25 cellular contexts compared by ENCODE assay signal in the genomic region with DNA sequence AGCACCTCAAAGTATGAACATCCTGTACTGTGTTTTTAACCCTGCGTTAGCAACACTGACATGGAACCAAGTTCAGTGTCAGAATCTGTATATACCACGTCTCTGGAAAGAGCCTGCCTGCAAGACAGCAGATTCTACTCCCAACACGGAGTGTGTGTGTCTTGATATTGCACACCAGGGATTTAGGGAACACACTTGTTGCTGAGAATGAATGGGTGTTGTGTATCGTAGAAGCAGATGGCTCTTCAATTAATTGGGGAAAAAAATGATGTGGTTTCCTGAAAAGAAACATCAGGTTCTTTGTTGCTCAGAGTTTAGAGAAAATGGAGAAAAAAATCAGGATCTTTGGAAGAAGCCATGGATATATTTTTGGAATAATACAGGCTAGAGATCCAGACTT.
DNase-seq lines count a peak whose midpoint lies in the region; ATAC-seq, FAIRE-seq and TF ChIP-seq lines count a peak whose summit lies in the region.
"Had no signal": no experiment of that assay in that cellular context is flagged by ENCODE, and none has a peak within 500 bp of the region (broad histone marks: within the 10 kb centered on the region; RNA-seq: fewer than 3 reads in every experiment).

No MANE protein-coding gene starts in this region.

- no peaks in the 10 kb centered on the region for H4K20me1 ChIP-seq in SK-N-SH (ENCODE audit: insufficient read depth)
- no peaks in the 10 kb centered on the region for H4K20me1 ChIP-seq in neural progenitor cell (ENCODE audit: low read depth)
- H4K20me1 ChIP-seq: BLaER1 had no signal

- peak; percentile 36 for FAIRE-seq in bronchial epithelial cell (lab: Jason Lieb, UNC)
- FAIRE-seq: GM12891, GM18507 had no signal

- H3K27me3 ChIP-seq in bronchial epithelial cell (ENCODE audit: control insufficient read depth, insufficient read depth, low read length) (peaks cover 5% of the 10 kb centered on the region), SK-N-SH (ENCODE audit: insufficient read depth) (no peaks in the 10 kb centered on the region), neural progenitor cell (no peaks in the 10 kb centered on the region)
- no peaks in the 10 kb centered on the region for H3K27me3 ChIP-seq in naive thymus-derived CD4-positive, alpha-beta T cell (ENCODE audit: control insufficient read depth in 2 of 2, insufficient read depth in 2 of 2, low read length in 2 of 2)
- H3K27me3 ChIP-seq: BLaER1 had no signal

- no peak for ATAC-seq in activated CD4-positive, alpha-beta T cell treated with anti-CD3 and anti-CD28 coated beads for 36 hours
- no peak for ATAC-seq in naive thymus-derived CD4-positive, alpha-beta T cell
- ATAC-seq: GM23338, HCT116 had no signal

- H3K4me1 ChIP-seq in SK-N-SH (ENCODE audit: control insufficient read depth in 1 of 2, insufficient read depth in 2 of 2, low read depth in 1 of 2, low read length in 1 of 2) (peaks cover 0 to 20% of the 10 kb centered on the region in 2 experiments; a peak in 2 of 4 replicates), neural progenitor cell (peaks cover 41% of the 10 kb centered on the region)
- H3K4me1 ChIP-seq in naive thymus-derived CD4-positive, alpha-beta T cell (ENCODE audit: control insufficient read depth in 2 of 2, insufficient read depth in 2 of 2, low read length in 2 of 2), result no peaks in the 10 kb centered on the region
- H3K4me1 ChIP-seq: BLaER1 had no signal

- intact Hi-C loops in activated CD4-positive, alpha-beta T cell treated with anti-CD3 and anti-CD28 coated beads, Interleukin-2, amount 10 ng/mL, durations not matched to agents 24 days and 14 days (cut with micrococcal nuclease), result no loop called here
- intact Hi-C loops in activated CD4-positive, alpha-beta T cell treated with anti-CD3 and anti-CD28 coated beads for 36 hours (cut with DNase I, micrococcal nuclease), result no loop called here
- intact Hi-C loops in naive thymus-derived CD4-positive, alpha-beta T cell (cut with micrococcal nuclease), result no loop called here

- TF ChIP-seq EP300 in SK-N-SH (IDR thresholded peaks at IDR 0.05; ENCODE audit: borderline replicate concordance in 1 of 2, low read depth in 1 of 2, low read length in 1 of 2), result no peak

- no peaks in the 10 kb centered on the region for H3K79me2 ChIP-seq in SK-N-SH (ENCODE audit: insufficient read depth)
- no peaks in the 10 kb centered on the region for H3K79me2 ChIP-seq in neural progenitor cell (ENCODE audit: low read depth)

- H3K9me3 Mint-ChIP-seq in activated CD4-positive, alpha-beta T cell treated with anti-CD3 and anti-CD28 coated beads, Interleukin-2, amount 10 ng/mL, durations not matched to agents 24 days and 14 days, result no peaks in the 10 kb centered on the region
- no peaks in the 10 kb centered on the region for H3K9me3 Mint-ChIP-seq in activated CD4-positive, alpha-beta T cell treated with anti-CD3 and anti-CD28 coated beads for 36 hours (ENCODE audit: low read depth)
- no peaks in the 10 kb centered on the region for H3K9me3 Mint-ChIP-seq in neural progenitor cell
- H3K9me3 Mint-ChIP-seq in naive thymus-derived CD4-positive, alpha-beta T cell, result peaks cover 0 to 3% (median 0%) of the 10 kb centered on the region in 11 donors
- H3K9me3 Mint-ChIP-seq: CD4-positive, CD25-positive, alpha-beta regulatory T cell; GM23338; H9; HFFc6 had no signal

- TF ChIP-seq CTCF in bronchial epithelial cell (IDR thresholded peaks at IDR 0.05; ENCODE audit: insufficient read depth, low read length, severe bottlenecking) (no peak), SK-N-SH (IDR thresholded peaks at IDR 0.05) (no peak), neural progenitor cell (IDR thresholded peaks at IDR 0.05) (no peak)

- DNase-seq in activated CD4-positive, alpha-beta T cell treated with anti-CD3 and anti-CD28 coated beads, Interleukin-2, amount 10 ng/mL, durations not matched to agents 24 days and 14 days, result peak; percentile 39
- no peak for DNase-seq in activated CD4-positive, alpha-beta T cell treated with anti-CD3 and anti-CD28 coated beads for 36 hours
- DNase-seq in NCI-H2171 treated with DMSO at 0.1 percent for 48 hours (lab: John Stamatoyannopoulos, UW) (peak; percentile 89), bronchial epithelial cell (ENCODE audit: low read depth) (no peak), SK-N-SH (no peak), neural progenitor cell (ENCODE audit: low spot score) (no peak), HPDE6-E6E7 (ENCODE audit: extremely low spot score) (no peak)
- DNase-seq in naive thymus-derived CD4-positive, alpha-beta T cell, result no peak
- DNase-seq: Calu3; CD4-positive, CD25-positive, alpha-beta regulatory T cell; CD8-positive, alpha-beta memory T cell; COR-L47; DMS53; DMS79 treated with DMSO at 0.1 percent for 48 hours; GF-D8; H9; HFFc6 had no signal

- H3K9me3 ChIP-seq in SK-N-SH, result no peaks in the 10 kb centered on the region
- no peaks in the 10 kb centered on the region for H3K9me3 ChIP-seq in neural progenitor cell (ENCODE audit: low read depth)
- no peaks in the 10 kb centered on the region for H3K9me3 ChIP-seq in naive thymus-derived CD4-positive, alpha-beta T cell (ENCODE audit: control insufficient read depth in 2 of 3, low read length in 3 of 3)
- H3K9me3 ChIP-seq: BLaER1 had no signal

- H3K9ac ChIP-seq in SK-N-SH (no peak overlapping the region), neural progenitor cell (no peak overlapping the region)
- H3K9ac ChIP-seq: BLaER1 had no signal

- H3K27me3 Mint-ChIP-seq in activated CD4-positive, alpha-beta T cell treated with anti-CD3 and anti-CD28 coated beads, Interleukin-2, amount 10 ng/mL, durations not matched to agents 24 days and 14 days, result peaks cover 12% of the 10 kb centered on the region
- H3K27me3 Mint-ChIP-seq in activated CD4-positive, alpha-beta T cell treated with anti-CD3 and anti-CD28 coated beads for 36 hours, result peaks cover 6% of the 10 kb centered on the region
- no peaks in the 10 kb centered on the region for H3K27me3 Mint-ChIP-seq in neural progenitor cell (ENCODE audit: insufficient read depth, low read depth)
- peaks cover 4 to 14% (median 6%) of the 10 kb centered on the region in 5 donors for H3K27me3 Mint-ChIP-seq in naive thymus-derived CD4-positive, alpha-beta T cell

- H3K36me3 ChIP-seq in bronchial epithelial cell (ENCODE audit: control insufficient read depth, insufficient read depth, low read length) (no peaks in the 10 kb centered on the region), SK-N-SH (replicated peaks in 1 of 2; ENCODE audit: control insufficient read depth in 1 of 2, insufficient read depth in 2 of 2, low read length in 1 of 2) (no peaks in the 10 kb centered on the region), neural progenitor cell (no peaks in the 10 kb centered on the region)
- no peaks in the 10 kb centered on the region for H3K36me3 ChIP-seq in naive thymus-derived CD4-positive, alpha-beta T cell (ENCODE audit: control insufficient read depth in 2 of 3, insufficient read depth in 3 of 3, low read length in 3 of 3)
- H3K36me3 ChIP-seq: BLaER1 had no signal

- H3F3A ChIP-seq in SK-N-SH (replicated peaks; ENCODE audit: insufficient read depth), result no peaks in the 10 kb centered on the region
- H3F3A ChIP-seq in neural progenitor cell (ENCODE audit: low read depth), result peaks cover 23% of the 10 kb centered on the region

- CTCF ChIA-PET in activated CD4-positive, alpha-beta T cell treated with anti-CD3 and anti-CD28 coated beads for 36 hours (lab: Charles Lee), result no interaction called here
- CTCF ChIA-PET in SK-N-SH (lab: Yijun Ruan, JAX), result interaction anchor here (1.3 kb wide), 1 partner anchor 13 kb away, joined by 4 read pairs; no protein-coding TSS in a partner anchor
- CTCF ChIA-PET in naive thymus-derived CD4-positive, alpha-beta T cell (lab: Charles Lee), result no interaction called here

- H3K36me3 Mint-ChIP-seq in activated CD4-positive, alpha-beta T cell treated with anti-CD3 and anti-CD28 coated beads, Interleukin-2, amount 10 ng/mL, durations not matched to agents 24 days and 14 days (ENCODE audit: low read depth), result no peaks in the 10 kb centered on the region
- H3K36me3 Mint-ChIP-seq in activated CD4-positive, alpha-beta T cell treated with anti-CD3 and anti-CD28 coated beads for 36 hours (ENCODE audit: low read depth), result no peaks in the 10 kb centered on the region
- peaks cover 8% of the 10 kb centered on the region for H3K36me3 Mint-ChIP-seq in neural progenitor cell
- no peaks in the 10 kb centered on the region for H3K36me3 Mint-ChIP-seq in naive thymus-derived CD4-positive, alpha-beta T cell
- H3K36me3 Mint-ChIP-seq: CD4-positive, CD25-positive, alpha-beta regulatory T cell; CD8-positive, alpha-beta memory T cell had no signal

- no peak overlapping the region for H2AFZ ChIP-seq in SK-N-SH (ENCODE audit: low read depth)
- H2AFZ ChIP-seq in neural progenitor cell (replicated peaks), result no peak overlapping the region
- H2AFZ ChIP-seq: GM23338 had no signal

- H3K4me2 ChIP-seq in SK-N-SH, result no peak overlapping the region
- H3K4me2 ChIP-seq in neural progenitor cell, result no peak overlapping the region
- H3K4me2 ChIP-seq: BLaER1, GM23338 had no signal

- WGBS in SK-N-SH (ENCODE audit: low lambda C conversion rate), result 84% methylated on average over 4 of the region's 4 CpGs

- POLR2A ChIA-PET in activated CD4-positive, alpha-beta T cell treated with anti-CD3 and anti-CD28 coated beads for 36 hours (lab: Charles Lee), result no interaction called here
- POLR2A ChIA-PET in SK-N-SH (lab: Yijun Ruan, JAX), result no interaction called here
- POLR2A ChIA-PET in naive thymus-derived CD4-positive, alpha-beta T cell (lab: Charles Lee), result no interaction called here

- H3K9me2 ChIP-seq in SK-N-SH, result no peaks in the 10 kb centered on the region

- no peak overlapping the region for H3K27ac Mint-ChIP-seq in activated CD4-positive, alpha-beta T cell treated with anti-CD3 and anti-CD28 coated beads, Interleukin-2, amount 10 ng/mL, durations not matched to agents 24 days and 14 days
- H3K27ac Mint-ChIP-seq in activated CD4-positive, alpha-beta T cell treated with anti-CD3 and anti-CD28 coated beads for 36 hours, result no peak overlapping the region
- no peak overlapping the region for H3K27ac Mint-ChIP-seq in neural progenitor cell
- H3K27ac Mint-ChIP-seq in naive thymus-derived CD4-positive, alpha-beta T cell, result no peak overlapping the region
- H3K27ac Mint-ChIP-seq: B cell; CD4-positive, CD25-positive, alpha-beta regulatory T cell; CD8-positive, alpha-beta memory T cell; GM23338; H9; HFFc6 had no signal

- H3K4me3 ChIP-seq in bronchial epithelial cell (ENCODE audit: low read depth, low read length) (no peak overlapping the region), SK-N-SH (ENCODE audit: low read depth in 2 of 2, low read length in 1 of 2) (no peak overlapping the region), neural progenitor cell (no peak overlapping the region)
- no peak overlapping the region for H3K4me3 ChIP-seq in naive thymus-derived CD4-positive, alpha-beta T cell (ENCODE audit: low read length)
- H3K4me3 ChIP-seq: BLaER1, GM23338 had no signal

- no peak overlapping the region for H3K4me3 Mint-ChIP-seq in activated CD4-positive, alpha-beta T cell treated with anti-CD3 and anti-CD28 coated beads, Interleukin-2, amount 10 ng/mL, durations not matched to agents 24 days and 14 days
- H3K4me3 Mint-ChIP-seq in activated CD4-positive, alpha-beta T cell treated with anti-CD3 and anti-CD28 coated beads for 36 hours, result no peak overlapping the region
- H3K4me3 Mint-ChIP-seq in neural progenitor cell, result no peak overlapping the region
- H3K4me3 Mint-ChIP-seq in naive thymus-derived CD4-positive, alpha-beta T cell, result no peak overlapping the region
- H3K4me3 Mint-ChIP-seq: B cell; CD4-positive, CD25-positive, alpha-beta regulatory T cell; CD8-positive, alpha-beta memory T cell; GM23338; H9; HFFc6 had no signal

- H3K27ac ChIP-seq in SK-N-SH (ENCODE audit: low read depth in 2 of 2, low read length in 1 of 2) (no peak overlapping the region), neural progenitor cell (no peak overlapping the region)
- no peak overlapping the region for H3K27ac ChIP-seq in naive thymus-derived CD4-positive, alpha-beta T cell (ENCODE audit: low read depth, low read length)
- H3K27ac ChIP-seq: 22Rv1, BLaER1, C4-2B had no signal

- H3K4me1 Mint-ChIP-seq in activated CD4-positive, alpha-beta T cell treated with anti-CD3 and anti-CD28 coated beads, Interleukin-2, amount 10 ng/mL, durations not matched to agents 24 days and 14 days, result no peaks in the 10 kb centered on the region
- H3K4me1 Mint-ChIP-seq in activated CD4-positive, alpha-beta T cell treated with anti-CD3 and anti-CD28 coated beads for 36 hours, result no peaks in the 10 kb centered on the region
- peaks cover 32% of the 10 kb centered on the region for H3K4me1 Mint-ChIP-seq in neural progenitor cell
- no peaks in the 10 kb centered on the region for H3K4me1 Mint-ChIP-seq in naive thymus-derived CD4-positive, alpha-beta T cell
- H3K4me1 Mint-ChIP-seq: B cell; CD4-positive, CD25-positive, alpha-beta regulatory T cell; CD8-positive, alpha-beta memory T cell had no signal

- TF ChIP-seq RAD21 in SK-N-SH (IDR thresholded peaks at IDR 0.05; ENCODE audit: low read length), result no peak

Comparison
In these comparisons a context has a peak if more than half of its experiments do, and no peak if none do; other contexts are left out.
1. DNase-seq: peak in activated CD4-positive, alpha-beta T cell treated with anti-CD3 and anti-CD28 coated beads, Interleukin-2, amount 10 ng/mL, durations not matched to agents 24 days and 14 days (single experiment) and NCI-H2171 treated with DMSO at 0.1 percent for 48 hours (single experiment); none in activated CD4-positive, alpha-beta T cell treated with anti-CD3 and anti-CD28 coated beads for 36 hours (single experiment), bronchial epithelial cell (single experiment), SK-N-SH (single experiment), neural progenitor cell (single experiment), HPDE6-E6E7 (single experiment) and naive thymus-derived CD4-positive, alpha-beta T cell (0 of 9).